Comparison of ENCODE assay signal across 8 cellular contexts in the genomic region with DNA sequence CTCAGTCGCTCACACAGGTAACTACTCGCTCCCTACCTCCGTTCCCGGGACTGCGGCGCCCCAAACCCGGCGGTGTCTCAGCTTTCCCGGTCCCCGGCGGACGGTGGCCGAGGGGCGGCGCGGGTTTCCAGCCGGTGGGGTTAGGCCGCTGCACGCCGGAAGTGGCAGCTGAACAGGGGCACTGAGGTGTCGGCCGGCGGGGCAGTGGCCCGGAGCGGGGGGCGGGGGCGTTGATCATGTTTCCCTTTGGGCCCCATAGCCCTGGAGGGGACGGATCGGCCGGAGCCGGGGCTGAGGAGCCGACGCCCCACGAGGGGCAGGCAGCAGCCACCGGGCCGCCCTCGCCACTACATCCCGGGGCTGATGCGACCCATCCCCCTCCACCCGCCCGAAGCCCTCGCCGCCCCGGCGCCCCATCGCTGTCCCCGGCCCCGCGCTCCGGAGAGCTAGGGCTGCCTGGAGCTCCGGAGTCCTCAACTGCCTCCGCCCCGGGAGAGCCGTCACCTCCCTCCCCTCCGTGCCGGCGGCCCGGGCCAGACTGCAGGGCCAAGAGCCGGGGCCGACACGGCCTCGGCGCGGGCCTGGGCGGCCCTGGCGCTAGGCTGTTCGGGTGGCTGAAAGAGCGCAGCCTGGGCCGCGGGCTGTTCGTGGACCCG. TPM values are rescaled to one million over a fixed set of nuclear protein-coding genes. Genes with fewer than 3 reads are reported as not detected.
DNase-seq lines count a peak whose midpoint lies in the region; ATAC-seq and TF ChIP-seq lines count a peak whose summit lies in the region.

A gene with protein sequence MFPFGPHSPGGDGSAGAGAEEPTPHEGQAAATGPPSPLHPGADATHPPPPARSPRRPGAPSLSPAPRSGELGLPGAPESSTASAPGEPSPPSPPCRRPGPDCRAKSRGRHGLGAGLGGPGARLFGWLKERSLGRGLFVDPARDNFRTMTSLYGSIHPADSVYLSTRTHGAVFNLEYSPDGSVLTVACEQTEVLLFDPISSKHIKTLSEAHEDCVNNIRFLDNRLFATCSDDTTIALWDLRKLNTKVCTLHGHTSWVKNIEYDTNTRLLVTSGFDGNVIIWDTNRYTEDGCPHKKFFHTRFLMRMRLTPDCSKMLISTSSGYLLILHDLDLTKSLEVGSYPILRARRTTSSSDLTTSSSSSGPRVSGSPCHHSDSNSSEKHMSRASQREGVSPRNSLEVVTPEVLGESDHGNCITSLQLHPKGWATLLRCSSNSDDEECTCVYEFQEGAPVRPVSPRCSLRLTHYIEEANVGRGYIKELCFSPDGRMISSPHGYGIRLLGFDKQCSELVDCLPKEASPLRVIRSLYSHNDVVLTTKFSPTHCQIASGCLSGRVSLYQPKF (plus strand): TSS at position 167 of the 656 bp plus-strand sequence. CDS start 70 bp downstream, at position 237.

- intact Hi-C loops in lower lobe of right lung (cut with DNase I), result no loop called here

- peaks cover 12% of the 10 kb centered on the region for H3K36me3 Mint-ChIP-seq in activated CD4-positive, alpha-beta memory T cell treated with anti-CD3 and anti-CD28 coated beads, Interleukin-2, amount 10 ng/mL, durations not matched to agents 7 days and 5 days (ENCODE audit: low read depth)

- peaks cover 32% of the 10 kb centered on the region for H3K4me1 ChIP-seq in lower lobe of right lung

- no peaks in the 10 kb centered on the region for H3K36me3 ChIP-seq in BJ (ENCODE audit: control insufficient read depth, insufficient read depth, low read length)
- H3K36me3 ChIP-seq in lower lobe of right lung, result no peaks in the 10 kb centered on the region

- H3K27me3 ChIP-seq in BJ (ENCODE audit: control insufficient read depth, insufficient read depth, low read length), result no peaks in the 10 kb centered on the region
- no peaks in the 10 kb centered on the region for H3K27me3 ChIP-seq in lower lobe of right lung (ENCODE audit: low read depth)

- no peak for DNase-seq in BJ (ENCODE audit: low read depth)
- peak; percentile 41 for DNase-seq in NCI-H524 treated with DMSO at 0.1 percent for 48 hours (lab: John Stamatoyannopoulos, UW)
- DNase-seq in activated CD4-positive, alpha-beta memory T cell treated with anti-CD3 and anti-CD28 coated beads, Interleukin-2, amount 10 ng/mL, durations not matched to agents 7 days and 5 days, result peak; percentile 89
- peak; percentile 95 for DNase-seq in ecto neural progenitor cell (ENCODE audit: low spot score)
- DNase-seq in lower lobe of right lung, result peak; percentile 91
- peak; percentile 81 to 88 (median 87) for DNase-seq in stimulated activated CD4-positive, alpha-beta T cell treated with anti-CD3 and anti-CD28 coated beads, TNF-alpha, amount 100 ng/mL, for 24 hours (ENCODE audit: low read depth in 3 of 3)

- peak; percentile 75 for ATAC-seq in GM19035 (IDR thresholded peaks at IDR 0.05; ENCODE audit: unreplicated experiment)
- peak; percentile 71 for ATAC-seq in HG03342 (IDR thresholded peaks at IDR 0.05; ENCODE audit: unreplicated experiment)
- ATAC-seq in lower lobe of right lung, result peak; percentile 96 to 98

- peak within 1 kb of the TSS; percentile 55 for H3K4me3 ChIP-seq in BJ (ENCODE audit: low read depth, low read length)
- peak within 1 kb of the TSS; percentile 92 for H3K4me3 ChIP-seq in lower lobe of right lung

- CTCF ChIA-PET in BJ (lab: Yijun Ruan, JAX), result interaction anchor here (1.0 kb wide), 1 partner anchor 12 kb away, joined by 4 read pairs; no protein-coding TSS in a partner anchor
- CTCF ChIA-PET in activated CD4-positive, alpha-beta memory T cell treated with anti-CD3 and anti-CD28 coated beads, Interleukin-2, amount 10 ng/mL, durations not matched to agents 7 days and 5 days (lab: Charles Lee), result interaction anchor here (0.6 to 1.6 kb wide), 5 partner anchors 11 to 102 kb away, joined by 3 to 6 read pairs (median 3); a partner anchor contains a TSS

- POLR2A ChIA-PET in BJ (lab: Charles Lee), result interaction anchor here (0.6 to 0.7 kb wide), 3 partner anchors 16 to 170 kb away, joined by 12 to 17 read pairs (median 13); a partner anchor contains a TSS
- POLR2A ChIA-PET in activated CD4-positive, alpha-beta memory T cell treated with anti-CD3 and anti-CD28 coated beads, Interleukin-2, amount 10 ng/mL, durations not matched to agents 7 days and 5 days (lab: Charles Lee), result interaction anchor here (0.9 to 9.9 kb wide), 14 partner anchors 10 to 337 kb away, joined by 3 to 118 read pairs (median 4); a partner anchor contains a TSS

- peaks cover 2% of the 10 kb centered on the region for H3K27me3 Mint-ChIP-seq in activated CD4-positive, alpha-beta memory T cell treated with anti-CD3 and anti-CD28 coated beads, Interleukin-2, amount 10 ng/mL, durations not matched to agents 7 days and 5 days

- no peaks in the 10 kb centered on the region for H3K9me3 Mint-ChIP-seq in activated CD4-positive, alpha-beta memory T cell treated with anti-CD3 and anti-CD28 coated beads, Interleukin-2, amount 10 ng/mL, durations not matched to agents 7 days and 5 days

- no peaks in the 10 kb centered on the region for H3K9me3 ChIP-seq in lower lobe of right lung

- peak within 1 kb of the TSS; percentile 83 for H3K27ac Mint-ChIP-seq in activated CD4-positive, alpha-beta memory T cell treated with anti-CD3 and anti-CD28 coated beads, Interleukin-2, amount 10 ng/mL, durations not matched to agents 7 days and 5 days

- peak within 1 kb of the TSS; percentile 87 for H3K27ac ChIP-seq in lower lobe of right lung

- peak within 1 kb of the TSS; percentile 89 for H3K4me3 Mint-ChIP-seq in activated CD4-positive, alpha-beta memory T cell treated with anti-CD3 and anti-CD28 coated beads, Interleukin-2, amount 10 ng/mL, durations not matched to agents 7 days and 5 days

- H3K4me1 Mint-ChIP-seq in activated CD4-positive, alpha-beta memory T cell treated with anti-CD3 and anti-CD28 coated beads, Interleukin-2, amount 10 ng/mL, durations not matched to agents 7 days and 5 days, result peaks cover 40% of the 10 kb centered on the region

- TF ChIP-seq CTCF in BJ (IDR thresholded peaks at IDR 0.05; ENCODE audit: insufficient read depth, low read depth, low read length), result no peak
- no peak for TF ChIP-seq CTCF in lower lobe of right lung (IDR thresholded peaks at IDR 0.05)

RNA-seq across cellular contexts. Expression of the gene that starts here (rescaled TPM):
- 22.0 and 25.2 TPM in 2 replicates for polyA plus RNA-seq in BJ (2011; rRNA removed)
- polyA minus RNA-seq in BJ (2011; rRNA and poly(A)+ RNA removed), result 25.0 and 35.5 TPM in 2 replicates
- total RNA-seq in activated CD4-positive, alpha-beta memory T cell treated with anti-CD3 and anti-CD28 coated beads, Interleukin-2, amount 10 ng/mL, durations not matched to agents 7 days and 5 days, result 10 to 100 TPM; 18.7 to 20.7 TPM
- total RNA-seq in lower lobe of right lung, result 24.1 TPM
